ENCODE assay signal across 8 cellular contexts in genomic region chr2:178413472-178414265, GRCh38. TPM values are rescaled to one million over a fixed set of nuclear protein-coding genes. Genes with fewer than 3 reads are reported as not detected.
DNase-seq lines count a peak whose midpoint lies in the region; ATAC-seq and FAIRE-seq lines count a peak whose summit lies in the region.

No MANE protein-coding gene starts in this region.

- peaks cover 2% of the 10 kb centered on the region for H3K4me1 ChIP-seq in neuron (ENCODE audit: insufficient read depth, low read length)

- H3K27ac ChIP-seq in KOPT-K1 (ENCODE audit: low read depth, low read length, poor library complexity, severe bottlenecking), result peak overlapping the region; percentile 86

- DNase-seq in Daoy (ENCODE audit: low read depth), result peak; percentile 82
- DNase-seq in SHP77 (lab: John Stamatoyannopoulos, UW), result peak; percentile 56 to 61
- peak; percentile 49 for DNase-seq in activated gamma-delta T cell treated with anti-CD3 and anti-CD28 coated beads, Interleukin-2, amount 50 U/mL, for 16 hours (ENCODE audit: low read depth)
- DNase-seq in frontal cortex (ENCODE audit: low spot score in 2 of 2), result peak; percentile 19 to 37
- peak; percentile 44 for DNase-seq in stromal cell of bone marrow (ENCODE audit: low read depth)

- no peak for FAIRE-seq in frontal cortex (lab: Jason Lieb, UNC)

- H2AFZ ChIP-seq in neuron (ENCODE audit: low read depth, low read length), result peak overlapping the region; percentile 98

- no peaks in the 10 kb centered on the region for H3K27me3 ChIP-seq in neuron (ENCODE audit: insufficient read depth, low read length)

- no peaks in the 10 kb centered on the region for H3K9me3 ChIP-seq in KOPT-K1 (ENCODE audit: insufficient read depth, low read length, poor library complexity, severe bottlenecking)
- H3K9me3 ChIP-seq in neuron (ENCODE audit: low read length), result no peaks in the 10 kb centered on the region

- no peaks in the 10 kb centered on the region for H3K36me3 ChIP-seq in KOPT-K1 (ENCODE audit: insufficient read depth, low read length)
- no peaks in the 10 kb centered on the region for H3K36me3 ChIP-seq in neuron (ENCODE audit: insufficient read depth, low read length)

- H3K4me3 ChIP-seq in neuron (ENCODE audit: low read length), result peak overlapping the region; percentile 97

- peak; percentile 69 for ATAC-seq in GM21825 (IDR thresholded peaks at IDR 0.05; ENCODE audit: unreplicated experiment)

RNA-seq across cellular contexts. Expression of gene PRKRA, which starts 37.3 kb away (rescaled TPM):
- total RNA-seq in Daoy (2014; rRNA removed; shearing (Covaris generic)), result 27.7 and 32.8 TPM in 2 replicates
- total RNA-seq in frontal cortex, result 64.8 TPM

RNA-seq across cellular contexts. Expression of gene PJVK, which starts 37.5 kb away (rescaled TPM):
- 2.1 TPM in 1 of 2 replicates, not detected in the other for total RNA-seq in Daoy (2014; rRNA removed; shearing (Covaris generic))
- total RNA-seq in frontal cortex, result 2.4 TPM

Comparison
In these comparisons a context has a peak if more than half of its experiments do, and no peak if none do; other contexts are left out.
1. Peak in every context shown above with its lines: DNase-seq, ATAC-seq, H3K4me3 ChIP-seq and H3K27ac ChIP-seq.
2. DNase-seq: peak in every context shown above with its lines; median percentile 82 in Daoy; 58 in SHP77; 49 in activated gamma-delta T cell treated with anti-CD3 and anti-CD28 coated beads, Interleukin-2, amount 50 U/mL, for 16 hours; 44 in stromal cell of bone marrow; 28 in frontal cortex.